Comparison of ENCODE assay signal across 8 cellular contexts in the genomic region with DNA sequence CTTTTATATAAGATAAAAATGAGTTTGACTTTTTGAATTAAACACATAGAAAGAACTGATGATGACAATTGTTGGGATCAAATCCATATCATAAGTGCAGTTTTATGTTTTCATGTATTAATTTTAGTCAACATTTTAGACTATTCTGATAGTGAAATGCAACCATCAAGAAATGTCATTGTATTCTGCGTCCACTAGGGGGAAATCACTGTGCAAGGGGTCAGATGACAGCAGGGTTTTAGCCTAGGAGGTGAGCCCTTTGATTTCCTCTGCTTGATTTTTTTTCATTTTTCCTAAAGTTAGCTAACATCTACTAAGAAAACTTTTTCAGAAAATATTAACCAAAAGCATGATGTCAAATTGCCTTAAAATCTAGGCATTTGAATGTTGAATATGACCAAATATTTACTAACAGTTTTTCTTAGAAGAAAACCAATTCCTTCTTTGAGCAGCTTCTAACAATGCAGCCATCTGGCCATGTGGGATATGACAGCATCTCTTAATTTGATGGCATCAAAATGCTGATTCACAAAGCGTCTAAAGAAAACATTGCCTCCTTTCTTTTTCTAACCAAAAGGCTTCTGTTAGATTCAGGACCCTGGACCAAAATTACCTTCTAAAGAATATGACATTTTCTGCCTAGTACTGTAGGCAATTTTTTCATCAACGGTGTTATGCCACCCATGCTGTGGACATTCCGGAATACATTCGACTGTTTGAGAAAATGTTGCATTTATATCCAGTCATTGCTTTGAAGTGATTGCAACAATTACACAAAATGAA.
DNase-seq lines count a peak whose midpoint lies in the region; ATAC-seq, FAIRE-seq and TF ChIP-seq lines count a peak whose summit lies in the region.

No MANE protein-coding gene starts in this region.

- H3K79me2 ChIP-seq in astrocyte (ENCODE audit: insufficient read depth, low read length): no peaks in the 10 kb centered on the region

- H3K27ac Mint-ChIP-seq in astrocyte (ENCODE audit: unreplicated experiment) (no peak overlapping the region), T-helper 17 cell (no peak overlapping the region)

- H3K4me2 ChIP-seq in astrocyte (ENCODE audit: low read length): no peak overlapping the region

- no peak overlapping the region for H3K27ac ChIP-seq in astrocyte (ENCODE audit: low read depth, low read length)

- H3K4me3 ChIP-seq in astrocyte (ENCODE audit: insufficient read depth, low read depth, low read length): no peak overlapping the region
- H3K4me3 ChIP-seq in MG63: no peak overlapping the region

- H3K9ac ChIP-seq in astrocyte (ENCODE audit: low read length): no peak overlapping the region

- no peaks in the 10 kb centered on the region for H3K4me1 ChIP-seq in astrocyte (ENCODE audit: insufficient read depth, low read length)

- peak; percentile 58 for TF ChIP-seq CTCF in astrocyte (IDR thresholded peaks at IDR 0.05; ENCODE audit: insufficient read depth, low read depth, low read length)

- H3K4me3 Mint-ChIP-seq in astrocyte (ENCODE audit: unreplicated experiment) (no peak overlapping the region), T-helper 17 cell (no peak overlapping the region)

- no peaks in the 10 kb centered on the region for H4K20me1 ChIP-seq in astrocyte (ENCODE audit: insufficient read depth, low read length)

- no peaks in the 10 kb centered on the region for H3K36me3 ChIP-seq in astrocyte (ENCODE audit: insufficient read depth, low read length)
- no peaks in the 10 kb centered on the region for H3K36me3 ChIP-seq in MG63

- H3K9me3 Mint-ChIP-seq in astrocyte (ENCODE audit: unreplicated experiment): no peaks in the 10 kb centered on the region

- no peaks in the 10 kb centered on the region for H3K27me3 Mint-ChIP-seq in astrocyte (ENCODE audit: low read depth, unreplicated experiment)
- H3K27me3 Mint-ChIP-seq in T-helper 17 cell: no peaks in the 10 kb centered on the region

- FAIRE-seq in astrocyte (lab: Jason Lieb, UNC): peak; percentile 47

- no peak overlapping the region for H2AFZ ChIP-seq in astrocyte (ENCODE audit: low read depth, low read length)

- peak; percentile 84 for ATAC-seq in GM21619 (IDR thresholded peaks at IDR 0.05; ENCODE audit: unreplicated experiment)
- no peak for ATAC-seq in T-helper 17 cell

- no peaks in the 10 kb centered on the region for H3K36me3 Mint-ChIP-seq in astrocyte (ENCODE audit: low read depth, unreplicated experiment)
- peaks cover 2% of the 10 kb centered on the region for H3K36me3 Mint-ChIP-seq in T-helper 17 cell (ENCODE audit: low read depth)

- H3K9me3 ChIP-seq in astrocyte (ENCODE audit: insufficient read depth, low read depth, low read length) (no peaks in the 10 kb centered on the region), MG63 (no peaks in the 10 kb centered on the region), T-helper 17 cell (ENCODE audit: control insufficient read depth, low read length, poor library complexity, severe bottlenecking) (no peaks in the 10 kb centered on the region)

- peak; percentile 11 for DNase-seq in NCI-H2029 treated with DMSO at 0.1 percent for 48 hours (lab: John Stamatoyannopoulos, UW)
- DNase-seq in NCI-H2029 (lab: John Stamatoyannopoulos, UW): no peak
- DNase-seq in Kasumi-1 (lab: John Stamatoyannopoulos, UW): peak; percentile 24 to 40
- DNase-seq in astrocyte (ENCODE audit: low read depth): no peak
- peak; percentile 51 for DNase-seq in myocyte (ENCODE audit: low read depth)
- DNase-seq in MG63: no peak
- DNase-seq in T-helper 17 cell: no peak

- no peaks in the 10 kb centered on the region for H3K27me3 ChIP-seq in astrocyte (ENCODE audit: insufficient read depth, low read length)
- no peaks in the 10 kb centered on the region for H3K27me3 ChIP-seq in MG63

- no peaks in the 10 kb centered on the region for H3K4me1 Mint-ChIP-seq in astrocyte (ENCODE audit: low read depth, unreplicated experiment)
- H3K4me1 Mint-ChIP-seq in T-helper 17 cell: peaks cover 4% of the 10 kb centered on the region

Comparison
In these comparisons a context has a peak if more than half of its experiments do, and no peak if none do; other contexts are left out.
1. DNase-seq: peak in NCI-H2029 treated with DMSO at 0.1 percent for 48 hours (single experiment), Kasumi-1 (2 of 2) and myocyte (single experiment); none in NCI-H2029 (single experiment), astrocyte (single experiment), MG63 (single experiment) and T-helper 17 cell (0 of 3).